ENCODE assay signal across 1 cellular context in the genomic region with DNA sequence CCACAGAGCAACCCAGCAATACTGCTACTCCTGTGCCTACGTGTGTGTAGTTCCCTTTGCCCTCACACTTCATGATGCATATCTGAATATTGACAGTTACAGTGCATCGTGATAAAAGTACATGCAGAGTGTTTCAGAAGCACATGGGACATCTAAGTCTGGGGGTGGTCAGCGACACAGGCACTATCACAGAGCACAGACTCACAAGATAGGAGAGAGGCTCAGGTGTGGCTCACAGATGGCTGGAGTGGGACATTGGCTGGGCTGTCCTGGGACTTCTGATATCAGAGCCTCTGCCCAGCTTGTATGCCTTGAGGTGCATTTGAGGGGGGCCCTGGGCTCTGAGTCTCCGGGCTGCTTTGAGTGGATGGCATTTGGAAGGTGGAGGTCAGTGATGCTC.
TF ChIP-seq lines count a peak whose summit lies in the region.

No MANE protein-coding gene starts in this region.

TF ChIP-seq in K562, 482 proteins besides CTCF, POLR2A, EP300 and RAD21 (continued from another document):
- TF ChIP-seq, protein P1, sequence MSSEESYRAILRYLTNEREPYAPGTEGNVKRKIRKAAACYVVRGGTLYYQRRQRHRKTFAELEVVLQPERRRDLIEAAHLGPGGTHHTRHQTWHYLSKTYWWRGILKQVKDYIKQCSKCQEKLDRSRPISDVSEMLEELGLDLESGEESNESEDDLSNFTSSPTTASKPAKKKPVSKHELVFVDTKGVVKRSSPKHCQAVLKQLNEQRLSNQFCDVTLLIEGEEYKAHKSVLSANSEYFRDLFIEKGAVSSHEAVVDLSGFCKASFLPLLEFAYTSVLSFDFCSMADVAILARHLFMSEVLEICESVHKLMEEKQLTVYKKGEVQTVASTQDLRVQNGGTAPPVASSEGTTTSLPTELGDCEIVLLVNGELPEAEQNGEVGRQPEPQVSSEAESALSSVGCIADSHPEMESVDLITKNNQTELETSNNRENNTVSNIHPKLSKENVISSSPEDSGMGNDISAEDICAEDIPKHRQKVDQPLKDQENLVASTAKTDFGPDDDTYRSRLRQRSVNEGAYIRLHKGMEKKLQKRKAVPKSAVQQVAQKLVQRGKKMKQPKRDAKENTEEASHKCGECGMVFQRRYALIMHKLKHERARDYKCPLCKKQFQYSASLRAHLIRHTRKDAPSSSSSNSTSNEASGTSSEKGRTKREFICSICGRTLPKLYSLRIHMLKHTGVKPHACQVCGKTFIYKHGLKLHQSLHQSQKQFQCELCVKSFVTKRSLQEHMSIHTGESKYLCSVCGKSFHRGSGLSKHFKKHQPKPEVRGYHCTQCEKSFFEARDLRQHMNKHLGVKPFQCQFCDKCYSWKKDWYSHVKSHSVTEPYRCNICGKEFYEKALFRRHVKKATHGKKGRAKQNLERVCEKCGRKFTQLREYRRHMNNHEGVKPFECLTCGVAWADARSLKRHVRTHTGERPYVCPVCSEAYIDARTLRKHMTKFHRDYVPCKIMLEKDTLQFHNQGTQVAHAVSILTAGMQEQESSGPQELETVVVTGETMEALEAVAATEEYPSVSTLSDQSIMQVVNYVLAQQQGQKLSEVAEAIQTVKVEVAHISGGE (CRISPR knock-in tag; IDR thresholded peaks at IDR 0.05): no peak
- no peak for TF ChIP-seq NONO (IDR thresholded peaks at IDR 0.05; ENCODE audit: low read depth in 2 of 2, low read length in 1 of 2)
- no peak for TF ChIP-seq ZNF143 (CRISPR knock-in tag; IDR thresholded peaks at IDR 0.05)
- no peak for TF ChIP-seq MBD2 (IDR thresholded peaks at IDR 0.05; ENCODE audit: borderline replicate concordance, low read depth)
- TF ChIP-seq, protein P2, sequence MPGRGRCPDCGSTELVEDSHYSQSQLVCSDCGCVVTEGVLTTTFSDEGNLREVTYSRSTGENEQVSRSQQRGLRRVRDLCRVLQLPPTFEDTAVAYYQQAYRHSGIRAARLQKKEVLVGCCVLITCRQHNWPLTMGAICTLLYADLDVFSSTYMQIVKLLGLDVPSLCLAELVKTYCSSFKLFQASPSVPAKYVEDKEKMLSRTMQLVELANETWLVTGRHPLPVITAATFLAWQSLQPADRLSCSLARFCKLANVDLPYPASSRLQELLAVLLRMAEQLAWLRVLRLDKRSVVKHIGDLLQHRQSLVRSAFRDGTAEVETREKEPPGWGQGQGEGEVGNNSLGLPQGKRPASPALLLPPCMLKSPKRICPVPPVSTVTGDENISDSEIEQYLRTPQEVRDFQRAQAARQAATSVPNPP (IDR thresholded peaks at IDR 0.05; ENCODE audit: borderline replicate concordance, insufficient read depth, insufficient read length): no peak
- TF ChIP-seq, protein P3, sequence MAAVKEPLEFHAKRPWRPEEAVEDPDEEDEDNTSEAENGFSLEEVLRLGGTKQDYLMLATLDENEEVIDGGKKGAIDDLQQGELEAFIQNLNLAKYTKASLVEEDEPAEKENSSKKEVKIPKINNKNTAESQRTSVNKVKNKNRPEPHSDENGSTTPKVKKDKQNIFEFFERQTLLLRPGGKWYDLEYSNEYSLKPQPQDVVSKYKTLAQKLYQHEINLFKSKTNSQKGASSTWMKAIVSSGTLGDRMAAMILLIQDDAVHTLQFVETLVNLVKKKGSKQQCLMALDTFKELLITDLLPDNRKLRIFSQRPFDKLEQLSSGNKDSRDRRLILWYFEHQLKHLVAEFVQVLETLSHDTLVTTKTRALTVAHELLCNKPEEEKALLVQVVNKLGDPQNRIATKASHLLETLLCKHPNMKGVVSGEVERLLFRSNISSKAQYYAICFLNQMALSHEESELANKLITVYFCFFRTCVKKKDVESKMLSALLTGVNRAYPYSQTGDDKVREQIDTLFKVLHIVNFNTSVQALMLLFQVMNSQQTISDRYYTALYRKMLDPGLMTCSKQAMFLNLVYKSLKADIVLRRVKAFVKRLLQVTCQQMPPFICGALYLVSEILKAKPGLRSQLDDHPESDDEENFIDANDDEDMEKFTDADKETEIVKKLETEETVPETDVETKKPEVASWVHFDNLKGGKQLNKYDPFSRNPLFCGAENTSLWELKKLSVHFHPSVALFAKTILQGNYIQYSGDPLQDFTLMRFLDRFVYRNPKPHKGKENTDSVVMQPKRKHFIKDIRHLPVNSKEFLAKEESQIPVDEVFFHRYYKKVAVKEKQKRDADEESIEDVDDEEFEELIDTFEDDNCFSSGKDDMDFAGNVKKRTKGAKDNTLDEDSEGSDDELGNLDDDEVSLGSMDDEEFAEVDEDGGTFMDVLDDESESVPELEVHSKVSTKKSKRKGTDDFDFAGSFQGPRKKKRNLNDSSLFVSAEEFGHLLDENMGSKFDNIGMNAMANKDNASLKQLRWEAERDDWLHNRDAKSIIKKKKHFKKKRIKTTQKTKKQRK (IDR thresholded peaks at IDR 0.05; ENCODE audit: borderline replicate concordance, low read depth, low read length): no peak
- no peak for TF ChIP-seq MYNN (IDR thresholded peaks at IDR 0.05)
- TF ChIP-seq MYNN (CRISPR knock-in tag; IDR thresholded peaks at IDR 0.05): no peak
- no peak for TF ChIP-seq POLR2AphosphoS2 (IDR thresholded peaks at IDR 0.05; ENCODE audit: low read length)
- no peak for TF ChIP-seq TAF15 (IDR thresholded peaks at IDR 0.05; ENCODE audit: low read depth, low read length)
- peak; percentile 46; the same call in 1 of the 2 replicates for TF ChIP-seq CBFA2T2 (conservative IDR thresholded peaks at IDR 0.05)
- no peak for TF ChIP-seq POLR2AphosphoS5 (IDR thresholded peaks at IDR 0.05; ENCODE audit: control insufficient read depth, insufficient read depth, low read depth, low read length)
- no peak for TF ChIP-seq KAT8 (IDR thresholded peaks at IDR 0.05; ENCODE audit: low read depth)
- TF ChIP-seq NCOR1 (IDR thresholded peaks at IDR 0.05): peak; percentile 28; the same call in 1 of the 2 replicates
- TF ChIP-seq ASH1L (IDR thresholded peaks at IDR 0.05; ENCODE audit: borderline replicate concordance, low read depth, partially characterized antibody): no peak
- TF ChIP-seq, protein P4, sequence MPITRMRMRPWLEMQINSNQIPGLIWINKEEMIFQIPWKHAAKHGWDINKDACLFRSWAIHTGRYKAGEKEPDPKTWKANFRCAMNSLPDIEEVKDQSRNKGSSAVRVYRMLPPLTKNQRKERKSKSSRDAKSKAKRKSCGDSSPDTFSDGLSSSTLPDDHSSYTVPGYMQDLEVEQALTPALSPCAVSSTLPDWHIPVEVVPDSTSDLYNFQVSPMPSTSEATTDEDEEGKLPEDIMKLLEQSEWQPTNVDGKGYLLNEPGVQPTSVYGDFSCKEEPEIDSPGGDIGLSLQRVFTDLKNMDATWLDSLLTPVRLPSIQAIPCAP (CRISPR knock-in tag; IDR thresholded peaks at IDR 0.05; ENCODE audit: borderline replicate concordance): no peak
- no peak for TF ChIP-seq TCFL5 (CRISPR knock-in tag; conservative IDR thresholded peaks at IDR 0.05)
- TF ChIP-seq KLF16 (IDR thresholded peaks at IDR 0.05): no peak
- no peak for TF ChIP-seq BRCA1 (IDR thresholded peaks at IDR 0.05)
- no peak for TF ChIP-seq BRCA1 (CRISPR knock-in tag; IDR thresholded peaks at IDR 0.05)
- TF ChIP-seq, protein P5, sequence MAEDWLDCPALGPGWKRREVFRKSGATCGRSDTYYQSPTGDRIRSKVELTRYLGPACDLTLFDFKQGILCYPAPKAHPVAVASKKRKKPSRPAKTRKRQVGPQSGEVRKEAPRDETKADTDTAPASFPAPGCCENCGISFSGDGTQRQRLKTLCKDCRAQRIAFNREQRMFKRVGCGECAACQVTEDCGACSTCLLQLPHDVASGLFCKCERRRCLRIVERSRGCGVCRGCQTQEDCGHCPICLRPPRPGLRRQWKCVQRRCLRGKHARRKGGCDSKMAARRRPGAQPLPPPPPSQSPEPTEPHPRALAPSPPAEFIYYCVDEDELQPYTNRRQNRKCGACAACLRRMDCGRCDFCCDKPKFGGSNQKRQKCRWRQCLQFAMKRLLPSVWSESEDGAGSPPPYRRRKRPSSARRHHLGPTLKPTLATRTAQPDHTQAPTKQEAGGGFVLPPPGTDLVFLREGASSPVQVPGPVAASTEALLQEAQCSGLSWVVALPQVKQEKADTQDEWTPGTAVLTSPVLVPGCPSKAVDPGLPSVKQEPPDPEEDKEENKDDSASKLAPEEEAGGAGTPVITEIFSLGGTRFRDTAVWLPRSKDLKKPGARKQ (CRISPR knock-in tag; IDR thresholded peaks at IDR 0.05): no peak
- TF ChIP-seq TCF3 (CRISPR knock-in tag; IDR thresholded peaks at IDR 0.05): peak; percentile 66
- no peak for TF ChIP-seq TARDBP (IDR thresholded peaks at IDR 0.05)
